ENCODE assay signal across 1 cellular context in genomic region chr11:121533556-121534050, GRCh38.
TF ChIP-seq lines count a peak whose summit lies in the region.

No MANE protein-coding gene starts in this region.

TF ChIP-seq in WTC11, 78 proteins besides CTCF, POLR2A, EP300 and RAD21 (continued from another document):
- TF ChIP-seq AFF4 (CRISPR knock-in tag; IDR thresholded peaks at IDR 0.05; ENCODE audit: borderline replicate concordance) (no peak), ATF2 (CRISPR knock-in tag; IDR thresholded peaks at IDR 0.05; ENCODE audit: borderline replicate concordance, low read depth) (no peak), ZNF423 (CRISPR knock-in tag; IDR thresholded peaks at IDR 0.05) (no peak), ZNF232 (CRISPR knock-in tag; IDR thresholded peaks at IDR 0.05) (no peak), NFATC4 (CRISPR knock-in tag; IDR thresholded peaks at IDR 0.05) (no peak)
